Comparison of ENCODE assay signal across 16 cellular contexts in genomic region chr2:234879671-234880455, GRCh38.
DNase-seq lines count a peak whose midpoint lies in the region; ATAC-seq and TF ChIP-seq lines count a peak whose summit lies in the region.
"Had no signal": no experiment of that assay in that cellular context is flagged by ENCODE, and none has a peak within 500 bp of the region (broad histone marks: within the 10 kb centered on the region; RNA-seq: fewer than 3 reads in every experiment).

No MANE protein-coding gene starts in this region.

- H3K4me2 ChIP-seq in smooth muscle cell = peak overlapping the region; percentile 65

- no peaks in the 10 kb centered on the region for H3K9me3 ChIP-seq in smooth muscle cell (replicated peaks; ENCODE audit: low read depth)
- H3K9me3 ChIP-seq: esophagus squamous epithelium, upper lobe of right lung had no signal

- no peaks in the 10 kb centered on the region for H3K36me3 ChIP-seq in smooth muscle cell (ENCODE audit: low read depth)
- H3K36me3 ChIP-seq: esophagus squamous epithelium, upper lobe of right lung had no signal

- 74% methylated on average over 5 of the region's 5 CpGs for WGBS in smooth muscle cell (ENCODE audit: low lambda C conversion rate)

- no peaks in the 10 kb centered on the region for H3K27me3 ChIP-seq in smooth muscle cell (ENCODE audit: low read depth)
- H3K27me3 ChIP-seq: esophagus squamous epithelium, upper lobe of right lung had no signal

- peak; percentile 39 to 56 for ATAC-seq in activated T-cell treated with anti-CD3 and anti-CD28 coated beads, Interleukin-2, amount 50 U/mL, for 72 hours (replicated peaks in 1 of 2)
- ATAC-seq in GM19351 (IDR thresholded peaks at IDR 0.05; ENCODE audit: unreplicated experiment) = no peak
- ATAC-seq: natural killer cell treated with Interleukin-12 subunit alpha and Interleukin-12 subunit beta and Interleukin-15 and Interleukin-18, amount 100 ng/mL, for 72 hours; upper lobe of right lung; WTC11 had no signal

- peaks cover 0 to 5% of the 10 kb centered on the region in 2 donors for H3K36me3 Mint-ChIP-seq in activated T-cell treated with anti-CD3 and anti-CD28 coated beads, Interleukin-2, amount 50 U/mL, for 72 hours (ENCODE audit: insufficient read depth in 2 of 2)
- H3K36me3 Mint-ChIP-seq: natural killer cell treated with Interleukin-12 subunit alpha and Interleukin-12 subunit beta and Interleukin-15 and Interleukin-18, amount 100 ng/mL, for 72 hours had no signal

- no peaks in the 10 kb centered on the region for H4K20me1 ChIP-seq in smooth muscle cell (ENCODE audit: low read depth)

- no peak overlapping the region for H3K4me3 Mint-ChIP-seq in activated T-cell treated with anti-CD3 and anti-CD28 coated beads, Interleukin-2, amount 50 U/mL, for 72 hours
- H3K4me3 Mint-ChIP-seq: natural killer cell treated with Interleukin-12 subunit alpha and Interleukin-12 subunit beta and Interleukin-15 and Interleukin-18, amount 100 ng/mL, for 72 hours; WTC11 had no signal

- H3K9ac ChIP-seq in smooth muscle cell (ENCODE audit: low read depth) = no peak overlapping the region

- peaks cover 22% of the 10 kb centered on the region for H3K4me1 Mint-ChIP-seq in activated T-cell treated with anti-CD3 and anti-CD28 coated beads, Interleukin-2, amount 50 U/mL, for 72 hours (ENCODE audit: low read depth)

- H2AFZ ChIP-seq in smooth muscle cell (ENCODE audit: low read depth) = no peak overlapping the region

- H3K27me3 Mint-ChIP-seq in activated T-cell treated with anti-CD3 and anti-CD28 coated beads, Interleukin-2, amount 50 U/mL, for 72 hours (ENCODE audit: low read depth) = peaks cover 10% of the 10 kb centered on the region

- POLR2A ChIA-PET in RWPE1 (lab: Yijun Ruan, JAX; ENCODE audit: low non-redundant PET) = interaction anchor here (0.5 kb wide), 1 partner anchor 11 kb away, joined by 8 read pairs; no protein-coding TSS in a partner anchor

- CTCF ChIA-PET in RWPE1 (lab: Yijun Ruan, JAX) = interaction anchor here (0.6 to 1.0 kb wide), 3 partner anchors 71 to 267 kb away, joined by 3 to 6 read pairs (median 5); partner anchors contain the start of gene SH3BP4

- no peak for DNase-seq in activated T-cell treated with anti-CD3 and anti-CD28 coated beads, Interleukin-2, amount 50 U/mL, for 72 hours
- no peak for DNase-seq in activated T-cell treated with anti-CD3 and anti-CD28 coated beads, Interleukin-2, amount 50 U/mL, for 48 hours
- DNase-seq in RWPE1 (ENCODE audit: low spot score) (no peak), fibroblast of peridontal ligament (ENCODE audit: extremely low read depth) (peak; percentile 43), smooth muscle cell (lab: John Stamatoyannopoulos, UW; ENCODE audit: unreplicated experiment) (no peak), T-helper 9 cell (no peak)
- no peak for DNase-seq in stimulated activated CD4-positive, alpha-beta T cell treated with anti-CD3 and anti-CD28 coated beads, Interleukin-4, amount 100 ng/mL, for 4 hours
- DNase-seq: cerebellar nuclear complex, esophagus squamous epithelium, left cardiac atrium, NCI-H446, SIG-M5, upper lobe of right lung had no signal

- H3F3A ChIP-seq in smooth muscle cell (ENCODE audit: low read depth) = peaks cover 14% of the 10 kb centered on the region

- H3K27ac Mint-ChIP-seq in activated T-cell treated with anti-CD3 and anti-CD28 coated beads, Interleukin-2, amount 50 U/mL, for 72 hours = no peak overlapping the region
- H3K27ac Mint-ChIP-seq: natural killer cell treated with Interleukin-12 subunit alpha and Interleukin-12 subunit beta and Interleukin-15 and Interleukin-18, amount 100 ng/mL, for 72 hours; WTC11 had no signal

- peaks cover 2 to 6% of the 10 kb centered on the region in 2 donors for H3K9me3 Mint-ChIP-seq in activated T-cell treated with anti-CD3 and anti-CD28 coated beads, Interleukin-2, amount 50 U/mL, for 72 hours
- H3K9me3 Mint-ChIP-seq: natural killer cell treated with Interleukin-12 subunit alpha and Interleukin-12 subunit beta and Interleukin-15 and Interleukin-18, amount 100 ng/mL, for 72 hours had no signal

- H3K27ac ChIP-seq in RWPE1 (peak overlapping the region; percentile 49), smooth muscle cell (ENCODE audit: low read depth) (peak overlapping the region; percentile 18)
- H3K27ac ChIP-seq: esophagus squamous epithelium, upper lobe of right lung had no signal

- H3K79me2 ChIP-seq in smooth muscle cell (ENCODE audit: low read depth) = no peaks in the 10 kb centered on the region

- H3K4me3 ChIP-seq in smooth muscle cell = no peak overlapping the region
- H3K4me3 ChIP-seq: esophagus squamous epithelium, upper lobe of right lung had no signal

- H3K4me1 ChIP-seq in smooth muscle cell (ENCODE audit: low read depth) = peaks cover 6% of the 10 kb centered on the region

- no peak for TF ChIP-seq CTCF in RWPE1 (conservative IDR thresholded peaks at IDR 0.05; ENCODE audit: low read depth)
- TF ChIP-seq CTCF in smooth muscle cell (IDR thresholded peaks at IDR 0.05; ENCODE audit: borderline replicate concordance, insufficient read depth, poor library complexity, severe bottlenecking) = no peak
